In the genomic region with DNA sequence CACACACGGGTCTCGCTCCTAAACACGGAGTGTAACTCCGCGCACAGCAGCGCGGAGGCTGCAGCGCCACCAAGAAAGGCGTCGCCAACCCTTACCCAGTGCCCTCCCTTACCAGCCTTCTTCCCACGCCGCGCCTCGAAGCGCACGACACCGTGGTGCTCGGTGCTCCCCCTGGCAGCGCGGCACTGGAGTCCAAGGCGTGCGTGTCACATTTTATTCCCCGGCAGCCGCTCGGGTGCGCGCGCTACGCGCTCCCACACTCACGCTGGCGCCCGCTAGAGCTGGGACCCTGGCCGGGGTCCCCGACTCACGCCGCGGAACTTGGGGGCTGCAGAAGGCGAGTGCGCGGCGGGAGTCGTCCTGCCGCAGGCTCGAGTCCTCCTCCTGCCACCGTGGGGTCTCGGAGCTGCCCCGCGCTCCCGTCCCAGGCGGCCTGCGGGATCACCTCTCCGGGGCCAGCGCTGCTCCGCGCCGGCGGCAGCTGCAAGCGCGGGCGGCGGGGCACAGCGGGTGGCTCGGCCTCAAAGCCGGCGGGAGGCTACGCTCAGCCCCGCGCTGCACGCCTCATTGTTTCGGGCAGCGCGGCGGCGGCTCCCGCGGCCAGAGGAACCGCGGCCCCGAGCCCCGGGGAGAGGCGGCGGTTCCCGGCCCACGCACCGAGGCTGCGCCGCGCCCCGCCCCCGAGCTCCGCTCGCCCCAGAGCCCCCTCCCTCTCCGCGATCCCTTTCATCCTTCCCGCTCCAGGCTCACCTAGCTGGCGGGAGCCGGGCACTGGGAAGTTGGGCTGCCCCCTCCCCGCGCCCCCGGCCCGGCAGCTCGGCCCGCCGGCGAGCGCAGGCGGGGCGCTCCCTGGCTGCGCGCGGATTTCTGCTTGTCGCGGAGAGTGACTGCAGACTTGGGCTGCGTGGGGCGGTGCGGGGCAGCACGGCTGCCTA, we compare ENCODE assay signal across 7 cellular contexts. TPM values are rescaled to one million over a fixed set of nuclear protein-coding genes. Genes with fewer than 3 reads are reported as not detected.
A peak's percentile ranks its signal among the peaks of the same experiment; 100 is the strongest.
DNase-seq lines count a peak whose midpoint lies in the region; ATAC-seq and FAIRE-seq lines count a peak whose summit lies in the region.

A gene with protein sequence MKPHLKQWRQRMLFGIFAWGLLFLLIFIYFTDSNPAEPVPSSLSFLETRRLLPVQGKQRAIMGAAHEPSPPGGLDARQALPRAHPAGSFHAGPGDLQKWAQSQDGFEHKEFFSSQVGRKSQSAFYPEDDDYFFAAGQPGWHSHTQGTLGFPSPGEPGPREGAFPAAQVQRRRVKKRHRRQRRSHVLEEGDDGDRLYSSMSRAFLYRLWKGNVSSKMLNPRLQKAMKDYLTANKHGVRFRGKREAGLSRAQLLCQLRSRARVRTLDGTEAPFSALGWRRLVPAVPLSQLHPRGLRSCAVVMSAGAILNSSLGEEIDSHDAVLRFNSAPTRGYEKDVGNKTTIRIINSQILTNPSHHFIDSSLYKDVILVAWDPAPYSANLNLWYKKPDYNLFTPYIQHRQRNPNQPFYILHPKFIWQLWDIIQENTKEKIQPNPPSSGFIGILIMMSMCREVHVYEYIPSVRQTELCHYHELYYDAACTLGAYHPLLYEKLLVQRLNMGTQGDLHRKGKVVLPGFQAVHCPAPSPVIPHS (minus strand): TSS at position 187 of the 935 bp plus-strand sequence. CDS start 42,190 bp downstream, outside the sequence.

- DNase-seq in HS-27A (ENCODE audit: low read depth), result peak; percentile 31
- DNase-seq in small intestine, result no peak
- no peak for DNase-seq in medulla oblongata (ENCODE audit: extremely low spot score)

- H3K9ac ChIP-seq in iPS-18a (ENCODE audit: low read length), result peak within 1 kb of the TSS; percentile 78

- no peaks in the 10 kb centered on the region for H3K36me3 ChIP-seq in iPS-18a (ENCODE audit: control insufficient read depth, low read depth, low read length)
- H3K36me3 ChIP-seq in small intestine (ENCODE audit: control insufficient read depth in 2 of 2, insufficient read depth in 2 of 2, low read length in 2 of 2), result no peaks in the 10 kb centered on the region

- no peak for FAIRE-seq in small intestine (lab: Jason Lieb, UNC)

- H3K27me3 ChIP-seq in iPS-18a (ENCODE audit: control insufficient read depth, insufficient read depth, low read length), result peaks cover 32% of the 10 kb centered on the region
- H3K27me3 ChIP-seq in small intestine (ENCODE audit: control insufficient read depth in 2 of 2, insufficient read depth in 2 of 2, low read length in 2 of 2), result peaks cover 6 to 15% of the 10 kb centered on the region in 2 donors

- ATAC-seq in HG03135 (IDR thresholded peaks at IDR 0.05; ENCODE audit: unreplicated experiment) (no peak), GM18858 (IDR thresholded peaks at IDR 0.05; ENCODE audit: unreplicated experiment) (no peak)

- H3K27ac ChIP-seq in angular gyrus (ENCODE audit: low read depth, low read length) (peak within 1 kb of the TSS; percentile 16), iPS-18a (ENCODE audit: low read length) (no peak within 1 kb of the TSS), small intestine (ENCODE audit: low read depth in 1 of 2, low read length in 1 of 2) (no peak within 1 kb of the TSS)

- H3K4me1 ChIP-seq in iPS-18a (ENCODE audit: control insufficient read depth, low read depth, low read length) (peaks cover 38% of the 10 kb centered on the region), small intestine (ENCODE audit: control insufficient read depth in 2 of 2, insufficient read depth in 1 of 2, low read depth in 1 of 2, low read length in 1 of 2) (no peaks in the 10 kb centered on the region)

- H3K9me3 ChIP-seq in iPS-18a (ENCODE audit: control insufficient read depth, low read depth, low read length) (no peaks in the 10 kb centered on the region), small intestine (ENCODE audit: control insufficient read depth, low read depth) (peaks cover 1% of the 10 kb centered on the region)

- WGBS in small intestine, 3 donors, result 2 to 6% (median 5%) methylated on average over 73 to 118 of the region's 118 CpGs

- H3K4me3 ChIP-seq in iPS-18a (ENCODE audit: low read length) (peak within 1 kb of the TSS; percentile 71), small intestine (ENCODE audit: low read depth in 1 of 2, low read length in 2 of 2) (peak within 1 kb of the TSS; percentile 15 to 29)

RNA-seq across cellular contexts. Expression of the gene that starts here (rescaled TPM):
- under 1 TPM in 1 of 3 donors, not detected in 2; 0.03 TPM for polyA plus RNA-seq in small intestine
